Comparison of ENCODE assay signal across 22 cellular contexts in genomic region chr1:114224196-114224907, GRCh38.
"Had no signal": no experiment of that assay in that cellular context is flagged by ENCODE, and none has a peak within 500 bp of the region (broad histone marks: within the 10 kb centered on the region; RNA-seq: fewer than 3 reads in every experiment).

No MANE protein-coding gene starts in this region.

- H3K9me3 ChIP-seq: right lobe of liver, stomach, thoracic aorta had no signal

- H3K4me3 ChIP-seq: right lobe of liver, smooth muscle cell, stomach, thoracic aorta had no signal

- H3K27me3 Mint-ChIP-seq: activated naive CD8-positive, alpha-beta T cell treated with anti-CD3 and anti-CD28 coated beads, Interleukin-2, amount 50 U/mL, for 24 hours had no signal

- H3K36me3 Mint-ChIP-seq: activated naive CD4-positive, alpha-beta T cell treated with anti-CD3 and anti-CD28 coated beads, Interleukin-2, amount 10 ng/mL, durations not matched to agents 7 days and 5 days had no signal

- H3K27me3 ChIP-seq: brain microvascular endothelial cell, right lobe of liver, stomach had no signal

- ATAC-seq: activated naive CD8-positive, alpha-beta T cell treated with anti-CD3 and anti-CD28 coated beads, Interleukin-2, amount 50 U/mL, for 24 hours; esophagus mucosa; right lobe of liver had no signal

- DNase-seq: activated CD4-positive, alpha-beta T cell treated with anti-CD3 and anti-CD28 coated beads, Interleukin-2, amount 50 U/mL, for 1 hour; activated CD8-positive, alpha-beta memory T cell treated with anti-CD3 and anti-CD28 coated beads, Interleukin-2, amount 50 U/mL, for 4 hours; activated effector memory CD4-positive, alpha-beta T cell treated with Interleukin-2 at 50 U/mL for 16 hours; activated naive CD4-positive, alpha-beta T cell treated with anti-CD3 and anti-CD28 coated beads, Interleukin-2, amount 10 ng/mL, durations not matched to agents 7 days and 5 days; activated naive CD8-positive, alpha-beta T cell treated with anti-CD3 and anti-CD28 coated beads, Interleukin-2, amount 50 U/mL, for 24 hours; activated T-cell treated with anti-CD3 and anti-CD28 coated beads, Interleukin-2, amount 50 U/mL, for 48 hours; anterior cingulate cortex; brain microvascular endothelial cell; cerebellar nuclear complex; effector CD8-positive, alpha-beta T cell; foreskin fibroblast; left cardiac atrium; mammary epithelial cell; right lobe of liver; stimulated activated CD4-positive, alpha-beta T cell treated with anti-CD3 and anti-CD28 coated beads, Interleukin-4, amount 100 ng/mL, for 1 hour; stomach; T1000 had no signal

- H3K27ac Mint-ChIP-seq: activated naive CD4-positive, alpha-beta T cell treated with anti-CD3 and anti-CD28 coated beads, Interleukin-2, amount 10 ng/mL, durations not matched to agents 7 days and 5 days; activated naive CD8-positive, alpha-beta T cell treated with anti-CD3 and anti-CD28 coated beads, Interleukin-2, amount 50 U/mL, for 24 hours; dendritic cell treated with granulocyte-macrophage colony-stimulating factor and Interleukin-4, amounts not matched to agents 40 ng/mL and 50 ng/mL, for 4 days had no signal

- H3K36me3 ChIP-seq: brain microvascular endothelial cell, right lobe of liver, stomach, thoracic aorta had no signal

- H3K27ac ChIP-seq: brain microvascular endothelial cell, right lobe of liver, stomach, thoracic aorta had no signal

- H3K4me3 Mint-ChIP-seq: activated naive CD4-positive, alpha-beta T cell treated with anti-CD3 and anti-CD28 coated beads, Interleukin-2, amount 10 ng/mL, durations not matched to agents 7 days and 5 days; activated naive CD8-positive, alpha-beta T cell treated with anti-CD3 and anti-CD28 coated beads, Interleukin-2, amount 50 U/mL, for 24 hours; dendritic cell treated with granulocyte-macrophage colony-stimulating factor and Interleukin-4, amounts not matched to agents 40 ng/mL and 50 ng/mL, for 4 days; neural crest cell had no signal

- H3K4me1 Mint-ChIP-seq: activated naive CD4-positive, alpha-beta T cell treated with anti-CD3 and anti-CD28 coated beads, Interleukin-2, amount 10 ng/mL, durations not matched to agents 7 days and 5 days; activated naive CD8-positive, alpha-beta T cell treated with anti-CD3 and anti-CD28 coated beads, Interleukin-2, amount 50 U/mL, for 24 hours; neural crest cell had no signal

- H3K9me3 Mint-ChIP-seq: activated naive CD4-positive, alpha-beta T cell treated with anti-CD3 and anti-CD28 coated beads, Interleukin-2, amount 10 ng/mL, durations not matched to agents 7 days and 5 days; activated naive CD8-positive, alpha-beta T cell treated with anti-CD3 and anti-CD28 coated beads, Interleukin-2, amount 50 U/mL, for 24 hours; dendritic cell treated with granulocyte-macrophage colony-stimulating factor and Interleukin-4, amounts not matched to agents 40 ng/mL and 50 ng/mL, for 4 days; neural crest cell had no signal

- H3K4me1 ChIP-seq: right lobe of liver had no signal

- H3K4me2 ChIP-seq: smooth muscle cell had no signal
